ENCODE assay signal across 12 cellular contexts in the genomic region with DNA sequence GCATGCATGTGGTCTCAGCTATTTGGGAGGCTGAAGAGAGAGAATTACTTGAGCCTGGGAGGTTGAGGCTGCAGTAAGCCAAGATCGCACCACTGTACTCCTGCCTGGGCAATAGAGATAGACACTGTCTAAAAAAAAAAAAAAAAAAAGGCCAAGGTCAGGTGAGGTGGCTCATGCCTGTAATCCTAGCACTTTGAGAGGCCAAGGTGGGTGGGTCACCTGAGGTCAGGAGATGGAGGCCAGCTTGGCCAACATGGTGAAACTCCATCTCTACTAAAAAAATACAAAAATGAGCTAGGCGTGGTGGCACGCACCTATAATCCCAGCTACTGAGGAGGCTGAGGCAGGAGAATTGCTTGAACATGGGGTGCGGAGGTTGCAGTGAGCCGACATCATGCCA. TPM values are rescaled to one million over a fixed set of nuclear protein-coding genes. Genes with fewer than 3 reads are reported as not detected.
"Had no signal": no experiment of that assay in that cellular context is flagged by ENCODE, and none has a peak within 500 bp of the region (broad histone marks: within the 10 kb centered on the region; RNA-seq: fewer than 3 reads in every experiment).

No MANE protein-coding gene starts in this region.

- H3K4me1 ChIP-seq: HAP-1 had no signal

- H3K4me3 ChIP-seq: GM23248, GM23338, HAP-1 had no signal

- H2AFZ ChIP-seq: GM23248, GM23338 had no signal

- DNase-seq: GM23248, GOT3, H7, H9, HCEC 1CT, HFFc6 had no signal

- FAIRE-seq: H1, H54 had no signal

- H3K36me3 ChIP-seq: HAP-1 had no signal

- ATAC-seq: GM23338, HCT116 had no signal

- H3K27ac ChIP-seq: GM23248 had no signal

- H3K9me3 ChIP-seq: HAP-1 had no signal

- H3K4me2 ChIP-seq: GM23338 had no signal

- H3K9ac ChIP-seq: GM23248 had no signal

RNA-seq across cellular contexts. Expression of gene GDPD3, which starts 41.9 kb away (rescaled TPM):
- total RNA-seq: H1, H4 had no signal
